In genomic region chr12:104750061-104750460, GRCh38 we compare ENCODE assay signal across 8 cellular contexts.
DNase-seq lines count a peak whose midpoint lies in the region; ATAC-seq, FAIRE-seq and TF ChIP-seq lines count a peak whose summit lies in the region.

No MANE protein-coding gene starts in this region.

- H3K4me3 ChIP-seq in astrocyte (ENCODE audit: insufficient read depth, low read depth, low read length): no peak overlapping the region

- no peaks in the 10 kb centered on the region for H3K27me3 Mint-ChIP-seq in activated naive CD4-positive, alpha-beta T cell treated with anti-CD3 and anti-CD28 coated beads, Interleukin-2, amount 10 ng/mL, durations not matched to agents 7 days and 5 days
- H3K27me3 Mint-ChIP-seq in astrocyte (ENCODE audit: low read depth, unreplicated experiment): no peaks in the 10 kb centered on the region

- no peaks in the 10 kb centered on the region for H3K36me3 ChIP-seq in astrocyte (ENCODE audit: insufficient read depth, low read length)

- peak overlapping the region; percentile 52 for H3K4me2 ChIP-seq in astrocyte (ENCODE audit: low read length)

- H3K4me1 Mint-ChIP-seq in activated naive CD4-positive, alpha-beta T cell treated with anti-CD3 and anti-CD28 coated beads, Interleukin-2, amount 10 ng/mL, durations not matched to agents 7 days and 5 days: peaks cover 45% of the 10 kb centered on the region
- peaks cover 20% of the 10 kb centered on the region for H3K4me1 Mint-ChIP-seq in astrocyte (ENCODE audit: low read depth, unreplicated experiment)

- no peak overlapping the region for H2AFZ ChIP-seq in astrocyte (ENCODE audit: low read depth, low read length)

- peaks cover 3% of the 10 kb centered on the region for H3K79me2 ChIP-seq in astrocyte (ENCODE audit: insufficient read depth, low read length)

- ATAC-seq in activated naive CD4-positive, alpha-beta T cell treated with anti-CD3 and anti-CD28 coated beads, Interleukin-2, amount 50 U/mL, for 72 hours: no peak
- ATAC-seq in HG03460 (IDR thresholded peaks at IDR 0.05; ENCODE audit: unreplicated experiment): peak; percentile 50

- H3K9me3 Mint-ChIP-seq in activated naive CD4-positive, alpha-beta T cell treated with anti-CD3 and anti-CD28 coated beads, Interleukin-2, amount 10 ng/mL, durations not matched to agents 7 days and 5 days: no peaks in the 10 kb centered on the region
- no peaks in the 10 kb centered on the region for H3K9me3 Mint-ChIP-seq in activated naive CD4-positive, alpha-beta T cell treated with anti-CD3 and anti-CD28 coated beads, Interleukin-2, amount 50 U/mL, for 72 hours
- H3K9me3 Mint-ChIP-seq in astrocyte (ENCODE audit: unreplicated experiment): no peaks in the 10 kb centered on the region

- H3K9ac ChIP-seq in astrocyte (ENCODE audit: low read length): no peak overlapping the region

- H3K27ac ChIP-seq in astrocyte (ENCODE audit: low read depth, low read length): no peak overlapping the region

- peaks cover 18% of the 10 kb centered on the region for H3K4me1 ChIP-seq in astrocyte (ENCODE audit: insufficient read depth, low read length)

- H3K9me3 ChIP-seq in astrocyte (ENCODE audit: insufficient read depth, low read depth, low read length): no peaks in the 10 kb centered on the region

- CTCF ChIA-PET in activated naive CD4-positive, alpha-beta T cell treated with anti-CD3 and anti-CD28 coated beads, Interleukin-2, amount 10 ng/mL, durations not matched to agents 7 days and 5 days (lab: Charles Lee): interaction anchor here (1.4 kb wide), 1 partner anchor 11 kb away, joined by 5 read pairs; no protein-coding TSS in a partner anchor

- no peak for TF ChIP-seq CTCF in astrocyte (IDR thresholded peaks at IDR 0.05; ENCODE audit: insufficient read depth, low read depth, low read length)

- peak; percentile 49 for FAIRE-seq in astrocyte (lab: Jason Lieb, UNC)

- H3K27ac Mint-ChIP-seq in activated naive CD4-positive, alpha-beta T cell treated with anti-CD3 and anti-CD28 coated beads, Interleukin-2, amount 10 ng/mL, durations not matched to agents 7 days and 5 days: peak overlapping the region; percentile 0
- no peak overlapping the region for H3K27ac Mint-ChIP-seq in activated naive CD4-positive, alpha-beta T cell treated with anti-CD3 and anti-CD28 coated beads, Interleukin-2, amount 50 U/mL, for 72 hours
- peak overlapping the region; percentile 23 for H3K27ac Mint-ChIP-seq in astrocyte (ENCODE audit: unreplicated experiment)

- H3K4me3 Mint-ChIP-seq in activated naive CD4-positive, alpha-beta T cell treated with anti-CD3 and anti-CD28 coated beads, Interleukin-2, amount 10 ng/mL, durations not matched to agents 7 days and 5 days: no peak overlapping the region
- no peak overlapping the region for H3K4me3 Mint-ChIP-seq in astrocyte (ENCODE audit: unreplicated experiment)

- H4K20me1 ChIP-seq in astrocyte (ENCODE audit: insufficient read depth, low read length): peaks cover 57% of the 10 kb centered on the region

- DNase-seq in activated naive CD4-positive, alpha-beta T cell treated with anti-CD3 and anti-CD28 coated beads, Interleukin-2, amount 10 ng/mL, durations not matched to agents 7 days and 5 days: no peak
- no peak for DNase-seq in activated naive CD4-positive, alpha-beta T cell treated with anti-CD3 and anti-CD28 coated beads, Interleukin-2, amount 50 U/mL, for 72 hours (ENCODE audit: low spot score in 2 of 2)
- DNase-seq in astrocyte (ENCODE audit: low read depth) (peak; percentile 78), non-pigmented ciliary epithelial cell (ENCODE audit: low read depth) (peak; percentile 49), DMS153 (lab: John Stamatoyannopoulos, UW) (no peak), NCI-H1694 (lab: John Stamatoyannopoulos, UW) (no peak), iPS-NIHi7 (ENCODE audit: extremely low spot score) (no peak)

- peaks cover 2% of the 10 kb centered on the region for H3K36me3 Mint-ChIP-seq in activated naive CD4-positive, alpha-beta T cell treated with anti-CD3 and anti-CD28 coated beads, Interleukin-2, amount 10 ng/mL, durations not matched to agents 7 days and 5 days
- H3K36me3 Mint-ChIP-seq in activated naive CD4-positive, alpha-beta T cell treated with anti-CD3 and anti-CD28 coated beads, Interleukin-2, amount 50 U/mL, for 72 hours: no peaks in the 10 kb centered on the region
- peaks cover 5% of the 10 kb centered on the region for H3K36me3 Mint-ChIP-seq in astrocyte (ENCODE audit: low read depth, unreplicated experiment)

- H3K27me3 ChIP-seq in astrocyte (ENCODE audit: insufficient read depth, low read length): no peaks in the 10 kb centered on the region

Comparison
In these comparisons a context has a peak if more than half of its experiments do, and no peak if none do; other contexts are left out.
1. H3K27ac Mint-ChIP-seq: peak in activated naive CD4-positive, alpha-beta T cell treated with anti-CD3 and anti-CD28 coated beads, Interleukin-2, amount 10 ng/mL, durations not matched to agents 7 days and 5 days (single experiment) and astrocyte (single experiment); none in activated naive CD4-positive, alpha-beta T cell treated with anti-CD3 and anti-CD28 coated beads, Interleukin-2, amount 50 U/mL, for 72 hours (0 of 2).
2. DNase-seq: peak in astrocyte (single experiment) and non-pigmented ciliary epithelial cell (single experiment); none in activated naive CD4-positive, alpha-beta T cell treated with anti-CD3 and anti-CD28 coated beads, Interleukin-2, amount 10 ng/mL, durations not matched to agents 7 days and 5 days (single experiment), activated naive CD4-positive, alpha-beta T cell treated with anti-CD3 and anti-CD28 coated beads, Interleukin-2, amount 50 U/mL, for 72 hours (0 of 2), DMS153 (single experiment), NCI-H1694 (single experiment) and iPS-NIHi7 (single experiment).